In the genomic region with DNA sequence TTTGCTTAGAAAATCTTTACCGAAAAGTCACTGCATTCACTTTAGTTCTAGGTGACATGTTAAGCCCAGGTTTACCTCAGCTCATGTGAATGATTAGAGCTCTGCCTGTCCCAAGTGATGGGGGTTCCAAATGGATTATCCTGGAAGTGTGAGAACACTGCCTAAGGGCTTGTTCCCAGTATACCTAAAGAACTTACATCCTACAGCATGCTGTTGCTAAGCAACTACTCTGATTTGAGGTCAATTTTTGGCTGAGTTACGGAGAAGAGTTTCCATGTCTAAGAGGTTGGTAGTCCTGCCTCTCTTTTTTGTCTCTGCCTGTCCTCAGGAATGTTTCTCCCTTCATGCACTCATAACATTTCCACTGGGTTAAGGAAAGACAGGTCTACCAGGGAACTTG, we compare ENCODE assay signal across 32 cellular contexts.
"Had no signal": no experiment of that assay in that cellular context is flagged by ENCODE, and none has a peak within 500 bp of the region (broad histone marks: within the 10 kb centered on the region; RNA-seq: fewer than 3 reads in every experiment).

No MANE protein-coding gene starts in this region.

- H3K27ac Mint-ChIP-seq: activated CD4-positive, alpha-beta memory T cell treated with anti-CD3 and anti-CD28 coated beads for 36 hours; activated CD4-positive, alpha-beta T cell treated with anti-CD3 and anti-CD28 coated beads for 36 hours; activated CD4-positive, alpha-beta T cell treated with anti-CD3 and anti-CD28 coated beads, Interleukin-2, amount 10 ng/mL, durations not matched to agents 24 days and 14 days; activated CD8-positive, alpha-beta memory T cell treated with anti-CD3 and anti-CD28 coated beads, Interleukin-2, amount 10 ng/mL, durations not matched to agents 7 days and 5 days; activated CD8-positive, alpha-beta T cell treated with anti-CD3 and anti-CD28 coated beads, Interleukin-2, amount 10 ng/mL, durations not matched to agents 7 days and 5 days; activated naive CD4-positive, alpha-beta T cell treated with anti-CD3 and anti-CD28 coated beads, Interleukin-2, amount 10 ng/mL, durations not matched to agents 7 days and 5 days; activated naive CD4-positive, alpha-beta T cell treated with anti-CD3 and anti-CD28 coated beads, Interleukin-2, amount 50 U/mL, for 72 hours; activated naive CD8-positive, alpha-beta T cell treated with anti-CD3 and anti-CD28 coated beads, Interleukin-2, amount 10 ng/mL, durations not matched to agents 7 days and 5 days; activated T-helper 1 cell treated with anti-CD3 and anti-CD28 coated beads, Interleukin-12 subunit alpha, Interleukin-12 subunit beta, Interleukin-2, Interleukin-4 antibody, amounts not matched to agents 30 ng/mL and 10 ng/mL and 1 ng/mL, durations not matched to agents 14 hours and 24 hours and 36 hours; activated T-helper 2 cell treated with anti-CD3 and anti-CD28 coated beads, Interferon-gamma antibody, Interleukin-2, Interleukin-4, amounts not matched to agents 10 μg/mL and 5 μg/mL and 100 μg/mL, durations not matched to agents 14 hours and 24 hours and 36 hours; brain had no signal

- FAIRE-seq: frontal cortex had no signal

- H3K4me3 ChIP-seq: ascending aorta, breast epithelium, cardiac muscle cell, colonic mucosa, dorsolateral prefrontal cortex had no signal

- H3K9me3 Mint-ChIP-seq: activated CD4-positive, alpha-beta T cell treated with anti-CD3 and anti-CD28 coated beads, Interleukin-2, amount 10 ng/mL, durations not matched to agents 24 days and 14 days; activated naive CD4-positive, alpha-beta T cell treated with anti-CD3 and anti-CD28 coated beads, Interleukin-2, amount 10 ng/mL, durations not matched to agents 7 days and 5 days; activated T-helper 1 cell treated with anti-CD3 and anti-CD28 coated beads, Interleukin-12 subunit alpha, Interleukin-12 subunit beta, Interleukin-2, Interleukin-4 antibody, amounts not matched to agents 30 ng/mL and 10 ng/mL and 1 ng/mL, durations not matched to agents 14 hours and 24 hours and 36 hours; activated T-helper 2 cell treated with anti-CD3 and anti-CD28 coated beads, Interferon-gamma antibody, Interleukin-2, Interleukin-4, amounts not matched to agents 10 μg/mL and 5 μg/mL and 100 μg/mL, durations not matched to agents 14 hours and 24 hours and 36 hours had no signal

- H3K36me3 ChIP-seq: ascending aorta, breast epithelium, cardiac muscle cell, colonic mucosa had no signal

- H3K36me3 Mint-ChIP-seq: activated CD4-positive, alpha-beta memory T cell treated with anti-CD3 and anti-CD28 coated beads for 36 hours; activated CD8-positive, alpha-beta memory T cell treated with anti-CD3 and anti-CD28 coated beads, Interleukin-2, amount 10 ng/mL, durations not matched to agents 7 days and 5 days; activated naive CD4-positive, alpha-beta T cell treated with anti-CD3 and anti-CD28 coated beads, Interleukin-2, amount 10 ng/mL, durations not matched to agents 7 days and 5 days; activated naive CD4-positive, alpha-beta T cell treated with anti-CD3 and anti-CD28 coated beads, Interleukin-2, amount 50 U/mL, for 72 hours; activated naive CD8-positive, alpha-beta T cell treated with anti-CD3 and anti-CD28 coated beads, Interleukin-2, amount 10 ng/mL, durations not matched to agents 7 days and 5 days; brain had no signal

- DNase-seq: activated CD4-positive, alpha-beta memory T cell treated with anti-CD3 and anti-CD28 coated beads for 36 hours; activated CD4-positive, alpha-beta T cell treated with anti-CD3 and anti-CD28 coated beads for 36 hours; activated CD4-positive, alpha-beta T cell treated with anti-CD3 and anti-CD28 coated beads, Interleukin-2, amount 10 ng/mL, durations not matched to agents 24 days and 14 days; activated CD4-positive, CD25-positive, alpha-beta regulatory T cell; activated CD4-positive, CD25-positive, alpha-beta regulatory T cell treated with anti-CD3 and anti-CD28 coated beads, Interleukin-2, amount 50 U/mL, for 72 hours; activated CD8-positive, alpha-beta memory T cell treated with anti-CD3 and anti-CD28 coated beads, Interleukin-2, amount 10 ng/mL, durations not matched to agents 7 days and 5 days; activated CD8-positive, alpha-beta memory T cell treated with anti-CD3 and anti-CD28 coated beads, Interleukin-2, amount 50 U/mL, for 4 hours; activated CD8-positive, alpha-beta T cell treated with anti-CD3 and anti-CD28 coated beads, Interleukin-2, amount 10 ng/mL, durations not matched to agents 7 days and 5 days; activated gamma-delta T cell; activated naive CD4-positive, alpha-beta T cell; activated naive CD4-positive, alpha-beta T cell treated with anti-CD3 and anti-CD28 coated beads, Interleukin-2, amount 10 ng/mL, durations not matched to agents 7 days and 5 days; activated naive CD8-positive, alpha-beta T cell treated with anti-CD3 and anti-CD28 coated beads, Interleukin-2, amount 10 ng/mL, durations not matched to agents 7 days and 5 days; activated T-cell treated with anti-CD3 and anti-CD28 coated beads, Interleukin-2, amount 50 U/mL, for 1 hour; activated T-cell treated with anti-CD3 and anti-CD28 coated beads, Interleukin-2, amount 50 U/mL, for 48 hours; central memory CD4-positive, alpha-beta T cell; cerebellar nuclear complex; colonic mucosa; dorsolateral prefrontal cortex; effector memory CD4-positive, alpha-beta T cell; endodermal cell; foreskin fibroblast; head of caudate nucleus; T-helper 2 cell had no signal

- H3K4me3 Mint-ChIP-seq: activated CD4-positive, alpha-beta memory T cell treated with anti-CD3 and anti-CD28 coated beads for 36 hours; activated CD4-positive, alpha-beta T cell treated with anti-CD3 and anti-CD28 coated beads for 36 hours; activated CD4-positive, alpha-beta T cell treated with anti-CD3 and anti-CD28 coated beads, Interleukin-2, amount 10 ng/mL, durations not matched to agents 24 days and 14 days; activated CD8-positive, alpha-beta memory T cell treated with anti-CD3 and anti-CD28 coated beads, Interleukin-2, amount 10 ng/mL, durations not matched to agents 7 days and 5 days; activated CD8-positive, alpha-beta T cell treated with anti-CD3 and anti-CD28 coated beads, Interleukin-2, amount 10 ng/mL, durations not matched to agents 7 days and 5 days; activated naive CD4-positive, alpha-beta T cell treated with anti-CD3 and anti-CD28 coated beads, Interleukin-2, amount 10 ng/mL, durations not matched to agents 7 days and 5 days; activated naive CD8-positive, alpha-beta T cell treated with anti-CD3 and anti-CD28 coated beads, Interleukin-2, amount 10 ng/mL, durations not matched to agents 7 days and 5 days; activated T-helper 1 cell treated with anti-CD3 and anti-CD28 coated beads, Interleukin-12 subunit alpha, Interleukin-12 subunit beta, Interleukin-2, Interleukin-4 antibody, amounts not matched to agents 30 ng/mL and 10 ng/mL and 1 ng/mL, durations not matched to agents 14 hours and 24 hours and 36 hours; brain; endodermal cell had no signal

- H3K27me3 ChIP-seq: ascending aorta, breast epithelium, cardiac muscle cell, colonic mucosa, dorsolateral prefrontal cortex had no signal

- H3K4me1 ChIP-seq: ascending aorta, breast epithelium, colonic mucosa had no signal

- H3K27me3 Mint-ChIP-seq: activated CD4-positive, alpha-beta memory T cell treated with anti-CD3 and anti-CD28 coated beads for 36 hours; activated CD4-positive, alpha-beta T cell treated with anti-CD3 and anti-CD28 coated beads for 36 hours; activated CD4-positive, alpha-beta T cell treated with anti-CD3 and anti-CD28 coated beads, Interleukin-2, amount 10 ng/mL, durations not matched to agents 24 days and 14 days; activated naive CD4-positive, alpha-beta T cell treated with anti-CD3 and anti-CD28 coated beads, Interleukin-2, amount 10 ng/mL, durations not matched to agents 7 days and 5 days; activated naive CD8-positive, alpha-beta T cell treated with anti-CD3 and anti-CD28 coated beads, Interleukin-2, amount 10 ng/mL, durations not matched to agents 7 days and 5 days; brain had no signal

- H3K27ac ChIP-seq: ascending aorta, breast epithelium, cardiac muscle cell, colonic mucosa, dorsolateral prefrontal cortex had no signal

- H3K4me1 Mint-ChIP-seq: activated CD4-positive, alpha-beta T cell treated with anti-CD3 and anti-CD28 coated beads for 36 hours; activated CD4-positive, alpha-beta T cell treated with anti-CD3 and anti-CD28 coated beads, Interleukin-2, amount 10 ng/mL, durations not matched to agents 24 days and 14 days; activated CD8-positive, alpha-beta memory T cell treated with anti-CD3 and anti-CD28 coated beads, Interleukin-2, amount 10 ng/mL, durations not matched to agents 7 days and 5 days; activated naive CD4-positive, alpha-beta T cell treated with anti-CD3 and anti-CD28 coated beads, Interleukin-2, amount 10 ng/mL, durations not matched to agents 7 days and 5 days; activated naive CD8-positive, alpha-beta T cell treated with anti-CD3 and anti-CD28 coated beads, Interleukin-2, amount 10 ng/mL, durations not matched to agents 7 days and 5 days had no signal

- H3K9me3 ChIP-seq: ascending aorta, breast epithelium, colonic mucosa had no signal

- ATAC-seq: activated CD4-positive, alpha-beta T cell treated with anti-CD3 and anti-CD28 coated beads for 36 hours; activated CD8-positive, alpha-beta memory T cell treated with anti-CD3 and anti-CD28 coated beads, Interleukin-2, amount 10 ng/mL, durations not matched to agents 7 days and 5 days; activated CD8-positive, alpha-beta T cell treated with anti-CD3 and anti-CD28 coated beads, Interleukin-2, amount 10 ng/mL, durations not matched to agents 7 days and 5 days; activated naive CD4-positive, alpha-beta T cell treated with anti-CD3 and anti-CD28 coated beads, Interleukin-2, amount 50 U/mL, for 72 hours; esophagus mucosa had no signal
